Comparison of ENCODE assay signal across 1 cellular context in the genomic region with DNA sequence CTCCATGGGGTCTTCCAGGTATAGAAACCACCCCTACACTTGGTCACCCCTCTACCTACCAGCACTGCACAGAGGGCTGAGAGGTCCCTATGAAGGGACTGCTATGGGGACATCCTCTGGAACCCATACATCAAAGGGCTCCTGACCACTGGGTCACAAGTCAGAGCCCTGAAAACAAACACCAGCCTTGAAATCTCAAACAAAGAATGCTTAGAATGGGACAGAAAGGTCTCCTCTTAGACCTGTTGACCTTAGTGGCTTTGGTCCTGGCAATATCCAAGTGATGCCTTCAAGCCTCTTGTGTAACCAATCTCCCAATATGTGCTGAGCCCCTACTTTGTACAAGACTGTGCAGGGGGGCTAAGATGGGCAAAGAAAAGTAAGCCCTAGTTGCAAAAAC.
A peak's percentile ranks its signal among the peaks of the same experiment; 100 is the strongest.
TF ChIP-seq lines count a peak whose summit lies in the region.

No MANE protein-coding gene starts in this region.

TF ChIP-seq in HepG2, 621 proteins besides CTCF, POLR2A, EP300 and RAD21 (continued from another document and continues in another):
- TF ChIP-seq, protein P1, sequence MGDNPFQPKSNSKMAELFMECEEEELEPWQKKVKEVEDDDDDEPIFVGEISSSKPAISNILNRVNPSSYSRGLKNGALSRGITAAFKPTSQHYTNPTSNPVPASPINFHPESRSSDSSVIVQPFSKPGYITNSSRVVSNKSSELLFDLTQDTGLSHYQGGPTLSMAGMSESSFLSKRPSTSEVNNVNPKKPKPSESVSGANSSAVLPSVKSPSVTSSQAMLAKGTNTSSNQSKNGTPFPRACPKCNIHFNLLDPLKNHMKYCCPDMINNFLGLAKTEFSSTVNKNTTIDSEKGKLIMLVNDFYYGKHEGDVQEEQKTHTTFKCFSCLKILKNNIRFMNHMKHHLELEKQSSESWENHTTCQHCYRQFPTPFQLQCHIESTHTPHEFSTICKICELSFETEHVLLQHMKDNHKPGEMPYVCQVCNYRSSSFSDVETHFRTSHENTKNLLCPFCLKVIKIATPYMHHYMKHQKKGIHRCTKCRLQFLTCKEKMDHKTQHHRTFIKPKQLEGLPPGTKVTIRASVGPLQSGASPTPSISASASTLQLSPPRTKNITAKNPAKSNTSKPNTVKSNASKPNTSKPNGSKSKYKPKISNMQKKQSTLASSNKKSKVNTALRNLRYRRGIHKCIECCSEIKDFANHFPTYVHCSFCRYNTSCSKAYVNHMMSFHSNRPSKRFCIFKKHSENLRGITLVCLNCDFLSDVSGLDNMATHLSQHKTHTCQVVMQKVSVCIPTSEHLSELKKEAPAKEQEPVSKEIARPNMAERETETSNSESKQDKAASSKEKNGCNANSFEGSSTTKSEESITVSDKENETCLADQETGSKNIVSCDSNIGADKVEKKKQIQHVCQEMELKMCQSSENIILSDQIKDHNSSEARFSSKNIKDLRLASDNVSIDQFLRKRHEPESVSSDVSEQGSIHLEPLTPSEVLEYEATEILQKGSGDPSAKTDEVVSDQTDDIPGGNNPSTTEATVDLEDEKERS (CRISPR knock-in tag; IDR thresholded peaks at IDR 0.05), result no peak
- TF ChIP-seq, protein P2, sequence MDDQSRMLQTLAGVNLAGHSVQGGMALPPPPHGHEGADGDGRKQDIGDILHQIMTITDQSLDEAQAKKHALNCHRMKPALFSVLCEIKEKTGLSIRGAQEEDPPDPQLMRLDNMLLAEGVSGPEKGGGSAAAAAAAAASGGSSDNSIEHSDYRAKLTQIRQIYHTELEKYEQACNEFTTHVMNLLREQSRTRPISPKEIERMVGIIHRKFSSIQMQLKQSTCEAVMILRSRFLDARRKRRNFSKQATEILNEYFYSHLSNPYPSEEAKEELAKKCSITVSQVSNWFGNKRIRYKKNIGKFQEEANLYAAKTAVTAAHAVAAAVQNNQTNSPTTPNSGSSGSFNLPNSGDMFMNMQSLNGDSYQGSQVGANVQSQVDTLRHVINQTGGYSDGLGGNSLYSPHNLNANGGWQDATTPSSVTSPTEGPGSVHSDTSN (CRISPR knock-in tag; IDR thresholded peaks at IDR 0.05; ENCODE audit: borderline replicate concordance), result no peak
- TF ChIP-seq, protein P3, sequence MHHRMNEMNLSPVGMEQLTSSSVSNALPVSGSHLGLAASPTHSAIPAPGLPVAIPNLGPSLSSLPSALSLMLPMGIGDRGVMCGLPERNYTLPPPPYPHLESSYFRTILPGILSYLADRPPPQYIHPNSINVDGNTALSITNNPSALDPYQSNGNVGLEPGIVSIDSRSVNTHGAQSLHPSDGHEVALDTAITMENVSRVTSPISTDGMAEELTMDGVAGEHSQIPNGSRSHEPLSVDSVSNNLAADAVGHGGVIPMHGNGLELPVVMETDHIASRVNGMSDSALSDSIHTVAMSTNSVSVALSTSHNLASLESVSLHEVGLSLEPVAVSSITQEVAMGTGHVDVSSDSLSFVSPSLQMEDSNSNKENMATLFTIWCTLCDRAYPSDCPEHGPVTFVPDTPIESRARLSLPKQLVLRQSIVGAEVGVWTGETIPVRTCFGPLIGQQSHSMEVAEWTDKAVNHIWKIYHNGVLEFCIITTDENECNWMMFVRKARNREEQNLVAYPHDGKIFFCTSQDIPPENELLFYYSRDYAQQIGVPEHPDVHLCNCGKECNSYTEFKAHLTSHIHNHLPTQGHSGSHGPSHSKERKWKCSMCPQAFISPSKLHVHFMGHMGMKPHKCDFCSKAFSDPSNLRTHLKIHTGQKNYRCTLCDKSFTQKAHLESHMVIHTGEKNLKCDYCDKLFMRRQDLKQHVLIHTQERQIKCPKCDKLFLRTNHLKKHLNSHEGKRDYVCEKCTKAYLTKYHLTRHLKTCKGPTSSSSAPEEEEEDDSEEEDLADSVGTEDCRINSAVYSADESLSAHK (CRISPR knock-in tag; IDR thresholded peaks at IDR 0.05; ENCODE audit: borderline replicate concordance), result no peak
- TF ChIP-seq, protein P4, sequence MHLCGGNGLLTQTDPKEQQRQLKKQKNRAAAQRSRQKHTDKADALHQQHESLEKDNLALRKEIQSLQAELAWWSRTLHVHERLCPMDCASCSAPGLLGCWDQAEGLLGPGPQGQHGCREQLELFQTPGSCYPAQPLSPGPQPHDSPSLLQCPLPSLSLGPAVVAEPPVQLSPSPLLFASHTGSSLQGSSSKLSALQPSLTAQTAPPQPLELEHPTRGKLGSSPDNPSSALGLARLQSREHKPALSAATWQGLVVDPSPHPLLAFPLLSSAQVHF (CRISPR knock-in tag; IDR thresholded peaks at IDR 0.05), result no peak
- TF ChIP-seq ZNF761 (CRISPR knock-in tag; conservative IDR thresholded peaks at IDR 0.05) (no peak), GATAD2A (CRISPR knock-in tag; IDR thresholded peaks at IDR 0.05) (peak; percentile 90), TMF1 (CRISPR knock-in tag; IDR thresholded peaks at IDR 0.05; ENCODE audit: low read depth) (no peak), ZNF598 (CRISPR knock-in tag; IDR thresholded peaks at IDR 0.05; ENCODE audit: borderline replicate concordance) (no peak), TAF15 (IDR thresholded peaks at IDR 0.05; ENCODE audit: low read depth, low read length, poor library complexity, severe bottlenecking) (no peak), ZBTB42 (CRISPR knock-in tag; IDR thresholded peaks at IDR 0.05) (no peak), ZNF136 (CRISPR knock-in tag; IDR thresholded peaks at IDR 0.05; ENCODE audit: low read depth) (no peak), NFATC3 (CRISPR knock-in tag; IDR thresholded peaks at IDR 0.05) (no peak), FOSL2 (CRISPR knock-in tag; IDR thresholded peaks at IDR 0.05) (peak; percentile 55), FIP1L1 (IDR thresholded peaks at IDR 0.05; ENCODE audit: borderline replicate concordance, insufficient read depth, low read depth, low read length) (no peak), TOPORS (CRISPR knock-in tag; IDR thresholded peaks at IDR 0.05) (no peak; the same call in 1 of the 2 replicates), CHD4 (IDR thresholded peaks at IDR 0.05; ENCODE audit: borderline replicate concordance, low read length) (peak; percentile 45; the same call in 1 of the 2 replicates), NFRKB (IDR thresholded peaks at IDR 0.05) (no peak), CENPX (CRISPR knock-in tag; IDR thresholded peaks at IDR 0.05) (no peak), MEIS1 (CRISPR knock-in tag; IDR thresholded peaks at IDR 0.05; ENCODE audit: borderline replicate concordance) (no peak), RBFOX2 (IDR thresholded peaks at IDR 0.05; ENCODE audit: low read depth, low read length) (no peak), ZNF143 (CRISPR knock-in tag; IDR thresholded peaks at IDR 0.05) (no peak), ZNF776 (CRISPR knock-in tag; IDR thresholded peaks at IDR 0.05) (no peak), POLR2G (IDR thresholded peaks at IDR 0.05; ENCODE audit: low read depth, low read length) (no peak), BHLHE40 (IDR thresholded peaks at IDR 0.05; ENCODE audit: low read length) (peak; percentile 76), NR2F1 (CRISPR knock-in tag; IDR thresholded peaks at IDR 0.05) (peak; percentile 98 to 99), SP2 (CRISPR knock-in tag; IDR thresholded peaks at IDR 0.05) (no peak), ZNF720 (CRISPR knock-in tag; IDR thresholded peaks at IDR 0.05) (no peak), FOXP1 (IDR thresholded peaks at IDR 0.05) (no peak), FOXP1 (CRISPR knock-in tag; IDR thresholded peaks at IDR 0.05) (peak; percentile 81), TBX3 (IDR thresholded peaks at IDR 0.05; ENCODE audit: borderline replicate concordance) (peak; percentile 76; the same call in 1 of the 2 replicates), JUN (CRISPR knock-in tag; IDR thresholded peaks at IDR 0.05) (peak; percentile 67; the same call in 1 of the 2 replicates), HNRNPUL1 (IDR thresholded peaks at IDR 0.05; ENCODE audit: low read depth, low read length) (no peak), ZNF468 (CRISPR knock-in tag; IDR thresholded peaks at IDR 0.05) (no peak), ZFX (CRISPR knock-in tag; IDR thresholded peaks at IDR 0.05; ENCODE audit: low read depth) (no peak), CHD2 (IDR thresholded peaks at IDR 0.05; ENCODE audit: low read depth, low read length) (no peak), HOXA7 (CRISPR knock-in tag; IDR thresholded peaks at IDR 0.05) (no peak), NR2F6 (IDR thresholded peaks at IDR 0.05) (peak; percentile 99), NR2F6 (CRISPR knock-in tag; IDR thresholded peaks at IDR 0.05) (peak; percentile 98), ZNF367 (CRISPR knock-in tag; IDR thresholded peaks at IDR 0.05; ENCODE audit: borderline replicate concordance) (no peak), ZNF841 (CRISPR knock-in tag; IDR thresholded peaks at IDR 0.05; ENCODE audit: borderline replicate concordance) (no peak), ZNF230 (CRISPR knock-in tag; IDR thresholded peaks at IDR 0.05) (no peak), ZNF709 (CRISPR knock-in tag; IDR thresholded peaks at IDR 0.05) (no peak), SMARCC2 (IDR thresholded peaks at IDR 0.05) (no peak), ZNF724P (CRISPR knock-in tag; IDR thresholded peaks at IDR 0.05; ENCODE audit: borderline replicate concordance) (no peak), ZNF138 (CRISPR knock-in tag; IDR thresholded peaks at IDR 0.05; ENCODE audit: low read depth) (no peak)
- TF ChIP-seq, protein P5, sequence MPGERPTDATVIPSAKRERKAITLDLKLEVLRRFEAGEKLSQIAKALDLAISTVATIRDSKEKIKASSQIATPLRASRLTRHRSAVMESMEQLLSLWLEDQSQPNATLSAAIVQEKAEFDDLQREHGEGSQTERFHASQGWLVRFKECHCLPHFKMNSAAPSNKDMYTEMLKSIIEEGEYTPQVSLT (CRISPR knock-in tag; IDR thresholded peaks at IDR 0.05; ENCODE audit: borderline replicate concordance, low read depth), result no peak
- TF ChIP-seq, protein P6, sequence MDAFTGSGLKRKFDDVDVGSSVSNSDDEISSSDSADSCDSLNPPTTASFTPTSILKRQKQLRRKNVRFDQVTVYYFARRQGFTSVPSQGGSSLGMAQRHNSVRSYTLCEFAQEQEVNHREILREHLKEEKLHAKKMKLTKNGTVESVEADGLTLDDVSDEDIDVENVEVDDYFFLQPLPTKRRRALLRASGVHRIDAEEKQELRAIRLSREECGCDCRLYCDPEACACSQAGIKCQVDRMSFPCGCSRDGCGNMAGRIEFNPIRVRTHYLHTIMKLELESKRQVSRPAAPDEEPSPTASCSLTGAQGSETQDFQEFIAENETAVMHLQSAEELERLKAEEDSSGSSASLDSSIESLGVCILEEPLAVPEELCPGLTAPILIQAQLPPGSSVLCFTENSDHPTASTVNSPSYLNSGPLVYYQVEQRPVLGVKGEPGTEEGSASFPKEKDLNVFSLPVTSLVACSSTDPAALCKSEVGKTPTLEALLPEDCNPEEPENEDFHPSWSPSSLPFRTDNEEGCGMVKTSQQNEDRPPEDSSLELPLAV (CRISPR knock-in tag; conservative IDR thresholded peaks at IDR 0.05; ENCODE audit: low read depth), result no peak
- TF ChIP-seq, protein P7, sequence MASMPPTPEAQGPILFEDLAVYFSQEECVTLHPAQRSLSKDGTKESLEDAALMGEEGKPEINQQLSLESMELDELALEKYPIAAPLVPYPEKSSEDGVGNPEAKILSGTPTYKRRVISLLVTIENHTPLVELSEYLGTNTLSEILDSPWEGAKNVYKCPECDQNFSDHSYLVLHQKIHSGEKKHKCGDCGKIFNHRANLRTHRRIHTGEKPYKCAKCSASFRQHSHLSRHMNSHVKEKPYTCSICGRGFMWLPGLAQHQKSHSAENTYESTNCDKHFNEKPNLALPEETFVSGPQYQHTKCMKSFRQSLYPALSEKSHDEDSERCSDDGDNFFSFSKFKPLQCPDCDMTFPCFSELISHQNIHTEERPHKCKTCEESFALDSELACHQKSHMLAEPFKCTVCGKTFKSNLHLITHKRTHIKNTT (CRISPR knock-in tag; IDR thresholded peaks at IDR 0.05), result no peak
- TF ChIP-seq, protein P8, sequence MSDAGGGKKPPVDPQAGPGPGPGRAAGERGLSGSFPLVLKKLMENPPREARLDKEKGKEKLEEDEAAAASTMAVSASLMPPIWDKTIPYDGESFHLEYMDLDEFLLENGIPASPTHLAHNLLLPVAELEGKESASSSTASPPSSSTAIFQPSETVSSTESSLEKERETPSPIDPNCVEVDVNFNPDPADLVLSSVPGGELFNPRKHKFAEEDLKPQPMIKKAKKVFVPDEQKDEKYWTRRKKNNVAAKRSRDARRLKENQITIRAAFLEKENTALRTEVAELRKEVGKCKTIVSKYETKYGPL (CRISPR knock-in tag; IDR thresholded peaks at IDR 0.05), result peak; percentile 89; the same call in 1 of the 2 replicates
- TF ChIP-seq, protein P9, sequence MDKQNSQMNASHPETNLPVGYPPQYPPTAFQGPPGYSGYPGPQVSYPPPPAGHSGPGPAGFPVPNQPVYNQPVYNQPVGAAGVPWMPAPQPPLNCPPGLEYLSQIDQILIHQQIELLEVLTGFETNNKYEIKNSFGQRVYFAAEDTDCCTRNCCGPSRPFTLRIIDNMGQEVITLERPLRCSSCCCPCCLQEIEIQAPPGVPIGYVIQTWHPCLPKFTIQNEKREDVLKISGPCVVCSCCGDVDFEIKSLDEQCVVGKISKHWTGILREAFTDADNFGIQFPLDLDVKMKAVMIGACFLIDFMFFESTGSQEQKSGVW (CRISPR knock-in tag; IDR thresholded peaks at IDR 0.05; ENCODE audit: borderline replicate concordance), result no peak
- TF ChIP-seq, protein P10, sequence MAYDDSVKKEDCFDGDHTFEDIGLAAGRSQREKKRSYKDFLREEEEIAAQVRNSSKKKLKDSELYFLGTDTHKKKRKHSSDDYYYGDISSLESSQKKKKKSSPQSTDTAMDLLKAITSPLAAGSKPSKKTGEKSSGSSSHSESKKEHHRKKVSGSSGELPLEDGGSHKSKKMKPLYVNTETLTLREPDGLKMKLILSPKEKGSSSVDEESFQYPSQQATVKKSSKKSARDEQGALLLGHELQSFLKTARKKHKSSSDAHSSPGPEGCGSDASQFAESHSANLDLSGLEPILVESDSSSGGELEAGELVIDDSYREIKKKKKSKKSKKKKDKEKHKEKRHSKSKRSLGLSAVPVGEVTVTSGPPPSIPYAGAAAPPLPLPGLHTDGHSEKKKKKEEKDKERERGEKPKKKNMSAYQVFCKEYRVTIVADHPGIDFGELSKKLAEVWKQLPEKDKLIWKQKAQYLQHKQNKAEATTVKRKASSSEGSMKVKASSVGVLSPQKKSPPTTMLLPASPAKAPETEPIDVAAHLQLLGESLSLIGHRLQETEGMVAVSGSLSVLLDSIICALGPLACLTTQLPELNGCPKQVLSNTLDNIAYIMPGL (CRISPR knock-in tag; IDR thresholded peaks at IDR 0.05; ENCODE audit: borderline replicate concordance in 1 of 2, low read depth in 1 of 2), result no peak
- TF ChIP-seq, protein P11, sequence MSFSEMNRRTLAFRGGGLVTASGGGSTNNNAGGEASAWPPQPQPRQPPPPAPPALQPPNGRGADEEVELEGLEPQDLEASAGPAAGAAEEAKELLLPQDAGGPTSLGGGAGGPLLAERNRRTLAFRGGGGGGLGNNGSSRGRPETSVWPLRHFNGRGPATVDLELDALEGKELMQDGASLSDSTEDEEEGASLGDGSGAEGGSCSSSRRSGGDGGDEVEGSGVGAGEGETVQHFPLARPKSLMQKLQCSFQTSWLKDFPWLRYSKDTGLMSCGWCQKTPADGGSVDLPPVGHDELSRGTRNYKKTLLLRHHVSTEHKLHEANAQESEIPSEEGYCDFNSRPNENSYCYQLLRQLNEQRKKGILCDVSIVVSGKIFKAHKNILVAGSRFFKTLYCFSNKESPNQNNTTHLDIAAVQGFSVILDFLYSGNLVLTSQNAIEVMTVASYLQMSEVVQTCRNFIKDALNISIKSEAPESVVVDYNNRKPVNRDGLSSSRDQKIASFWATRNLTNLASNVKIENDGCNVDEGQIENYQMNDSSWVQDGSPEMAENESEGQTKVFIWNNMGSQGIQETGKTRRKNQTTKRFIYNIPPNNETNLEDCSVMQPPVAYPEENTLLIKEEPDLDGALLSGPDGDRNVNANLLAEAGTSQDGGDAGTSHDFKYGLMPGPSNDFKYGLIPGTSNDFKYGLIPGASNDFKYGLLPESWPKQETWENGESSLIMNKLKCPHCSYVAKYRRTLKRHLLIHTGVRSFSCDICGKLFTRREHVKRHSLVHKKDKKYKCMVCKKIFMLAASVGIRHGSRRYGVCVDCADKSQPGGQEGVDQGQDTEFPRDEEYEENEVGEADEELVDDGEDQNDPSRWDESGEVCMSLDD (CRISPR knock-in tag; IDR thresholded peaks at IDR 0.05; ENCODE audit: borderline replicate concordance), result peak; percentile 78
